ENCODE assay signal across 1 cellular context in genomic region chr22:37896181-37896592, GRCh38.
TF ChIP-seq lines count a peak whose summit lies in the region.

No MANE protein-coding gene starts in this region.

TF ChIP-seq in liver, 16 proteins besides CTCF, POLR2A, EP300 and RAD21 (continued from another document):
- TF ChIP-seq, protein P1, sequence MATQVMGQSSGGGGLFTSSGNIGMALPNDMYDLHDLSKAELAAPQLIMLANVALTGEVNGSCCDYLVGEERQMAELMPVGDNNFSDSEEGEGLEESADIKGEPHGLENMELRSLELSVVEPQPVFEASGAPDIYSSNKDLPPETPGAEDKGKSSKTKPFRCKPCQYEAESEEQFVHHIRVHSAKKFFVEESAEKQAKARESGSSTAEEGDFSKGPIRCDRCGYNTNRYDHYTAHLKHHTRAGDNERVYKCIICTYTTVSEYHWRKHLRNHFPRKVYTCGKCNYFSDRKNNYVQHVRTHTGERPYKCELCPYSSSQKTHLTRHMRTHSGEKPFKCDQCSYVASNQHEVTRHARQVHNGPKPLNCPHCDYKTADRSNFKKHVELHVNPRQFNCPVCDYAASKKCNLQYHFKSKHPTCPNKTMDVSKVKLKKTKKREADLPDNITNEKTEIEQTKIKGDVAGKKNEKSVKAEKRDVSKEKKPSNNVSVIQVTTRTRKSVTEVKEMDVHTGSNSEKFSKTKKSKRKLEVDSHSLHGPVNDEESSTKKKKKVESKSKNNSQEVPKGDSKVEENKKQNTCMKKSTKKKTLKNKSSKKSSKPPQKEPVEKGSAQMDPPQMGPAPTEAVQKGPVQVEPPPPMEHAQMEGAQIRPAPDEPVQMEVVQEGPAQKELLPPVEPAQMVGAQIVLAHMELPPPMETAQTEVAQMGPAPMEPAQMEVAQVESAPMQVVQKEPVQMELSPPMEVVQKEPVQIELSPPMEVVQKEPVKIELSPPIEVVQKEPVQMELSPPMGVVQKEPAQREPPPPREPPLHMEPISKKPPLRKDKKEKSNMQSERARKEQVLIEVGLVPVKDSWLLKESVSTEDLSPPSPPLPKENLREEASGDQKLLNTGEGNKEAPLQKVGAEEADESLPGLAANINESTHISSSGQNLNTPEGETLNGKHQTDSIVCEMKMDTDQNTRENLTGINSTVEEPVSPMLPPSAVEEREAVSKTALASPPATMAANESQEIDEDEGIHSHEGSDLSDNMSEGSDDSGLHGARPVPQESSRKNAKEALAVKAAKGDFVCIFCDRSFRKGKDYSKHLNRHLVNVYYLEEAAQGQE (IDR thresholded peaks at IDR 0.05), result no peak
- TF ChIP-seq EGR1 (IDR thresholded peaks at IDR 0.05; ENCODE audit: low read depth in 2 of 2), result no peak
- TF ChIP-seq FOXA1 (IDR thresholded peaks at IDR 0.05), result no peak
- TF ChIP-seq NR2F2 (IDR thresholded peaks at IDR 0.05), result peak; percentile 41
- peak; percentile 84 for TF ChIP-seq SP1 (IDR thresholded peaks at IDR 0.05)
- no peak for TF ChIP-seq TAF1 (conservative IDR thresholded peaks at IDR 0.05)
